ENCODE assay signal across 25 cellular contexts in genomic region chr11:80157447-80157846, GRCh38.
"Had no signal": no experiment of that assay in that cellular context is flagged by ENCODE, and none has a peak within 500 bp of the region (broad histone marks: within the 10 kb centered on the region; RNA-seq: fewer than 3 reads in every experiment).

No MANE protein-coding gene starts in this region.

- H3K36me3 ChIP-seq: Peyer's patch, SJCRH30 had no signal

- FAIRE-seq: K562 had no signal

- H3K4me3 Mint-ChIP-seq: IgD-negative memory B cell had no signal

- H3K4me2 ChIP-seq: KMS-11, PC-9 had no signal

- H3K36me3 Mint-ChIP-seq: IgD-negative memory B cell had no signal

- H3K27me3 ChIP-seq: Peyer's patch, SJCRH30 had no signal

- H3K9ac ChIP-seq: KMS-11 had no signal

- H3K9me3 ChIP-seq: Peyer's patch, SJCRH30 had no signal

- H3K4me1 ChIP-seq: Peyer's patch, SJCRH30 had no signal

- H3K27ac ChIP-seq: KMS-11, PC-9, Peyer's patch, SJCRH30, SK-N-MC had no signal

- H3K9me3 Mint-ChIP-seq: IgD-negative memory B cell had no signal

- H3K27me3 Mint-ChIP-seq: IgD-negative memory B cell had no signal

- H3K27ac Mint-ChIP-seq: IgD-negative memory B cell had no signal

- H2AFZ ChIP-seq: PC-9 had no signal

- H3K4me1 Mint-ChIP-seq: IgD-negative memory B cell had no signal

- DNase-seq: Kasumi-1; MM.1S; NCI-H1092 treated with DMSO at 0.1 percent for 48 hours; NCI-H1436; NCI-H1694; NCI-H1930; NCI-H2081; NCI-H2171; NCI-H226; NCI-H446; NCI-H510A; NCI-H524 treated with DMSO at 0.1 percent for 48 hours; NCI-H69; NCI-H774; NK-92 treated with Interleukin-12 subunit alpha and Interleukin-12 subunit beta, amount 100 ng/mL, for 24 hours; OCI-M1; PC-9; Peyer's patch; SHP77 treated with DMSO at 0.1 percent for 48 hours; SJCRH30 had no signal

- H3K4me3 ChIP-seq: K562, PC-9, Peyer's patch, SJCRH30, SK-N-MC had no signal

- ATAC-seq: K562, Right ventricle myocardium inferior had no signal
